In the genomic region with DNA sequence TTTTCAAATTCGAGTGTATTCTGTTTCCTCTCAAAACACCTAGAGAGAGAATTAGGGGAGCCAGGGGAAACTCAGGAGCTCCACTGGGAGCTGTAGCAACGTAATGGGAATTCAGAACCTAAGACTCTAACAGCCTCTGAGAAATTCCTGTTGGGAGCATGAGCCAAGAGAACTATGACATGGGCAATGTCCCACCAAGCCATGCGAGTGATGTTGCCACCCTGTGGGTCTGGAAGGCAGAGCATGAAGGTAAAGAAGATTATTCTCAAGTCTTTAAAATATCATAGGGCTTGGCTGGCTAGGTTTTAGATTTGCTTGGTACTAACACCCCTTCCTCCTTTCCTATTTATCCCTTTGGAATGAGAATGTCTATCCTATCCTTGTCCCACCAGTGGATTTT, we compare ENCODE assay signal across 1 cellular context.
TF ChIP-seq lines count a peak whose summit lies in the region.

No MANE protein-coding gene starts in this region.

TF ChIP-seq in WTC11, 78 proteins besides CTCF, POLR2A, EP300 and RAD21 (continued from another document):
- no peak for TF ChIP-seq ZNF512 (CRISPR knock-in tag; IDR thresholded peaks at IDR 0.05; ENCODE audit: borderline replicate concordance)
- no peak for TF ChIP-seq CDX4 (CRISPR knock-in tag; IDR thresholded peaks at IDR 0.05; ENCODE audit: borderline replicate concordance)
- TF ChIP-seq, protein P1, sequence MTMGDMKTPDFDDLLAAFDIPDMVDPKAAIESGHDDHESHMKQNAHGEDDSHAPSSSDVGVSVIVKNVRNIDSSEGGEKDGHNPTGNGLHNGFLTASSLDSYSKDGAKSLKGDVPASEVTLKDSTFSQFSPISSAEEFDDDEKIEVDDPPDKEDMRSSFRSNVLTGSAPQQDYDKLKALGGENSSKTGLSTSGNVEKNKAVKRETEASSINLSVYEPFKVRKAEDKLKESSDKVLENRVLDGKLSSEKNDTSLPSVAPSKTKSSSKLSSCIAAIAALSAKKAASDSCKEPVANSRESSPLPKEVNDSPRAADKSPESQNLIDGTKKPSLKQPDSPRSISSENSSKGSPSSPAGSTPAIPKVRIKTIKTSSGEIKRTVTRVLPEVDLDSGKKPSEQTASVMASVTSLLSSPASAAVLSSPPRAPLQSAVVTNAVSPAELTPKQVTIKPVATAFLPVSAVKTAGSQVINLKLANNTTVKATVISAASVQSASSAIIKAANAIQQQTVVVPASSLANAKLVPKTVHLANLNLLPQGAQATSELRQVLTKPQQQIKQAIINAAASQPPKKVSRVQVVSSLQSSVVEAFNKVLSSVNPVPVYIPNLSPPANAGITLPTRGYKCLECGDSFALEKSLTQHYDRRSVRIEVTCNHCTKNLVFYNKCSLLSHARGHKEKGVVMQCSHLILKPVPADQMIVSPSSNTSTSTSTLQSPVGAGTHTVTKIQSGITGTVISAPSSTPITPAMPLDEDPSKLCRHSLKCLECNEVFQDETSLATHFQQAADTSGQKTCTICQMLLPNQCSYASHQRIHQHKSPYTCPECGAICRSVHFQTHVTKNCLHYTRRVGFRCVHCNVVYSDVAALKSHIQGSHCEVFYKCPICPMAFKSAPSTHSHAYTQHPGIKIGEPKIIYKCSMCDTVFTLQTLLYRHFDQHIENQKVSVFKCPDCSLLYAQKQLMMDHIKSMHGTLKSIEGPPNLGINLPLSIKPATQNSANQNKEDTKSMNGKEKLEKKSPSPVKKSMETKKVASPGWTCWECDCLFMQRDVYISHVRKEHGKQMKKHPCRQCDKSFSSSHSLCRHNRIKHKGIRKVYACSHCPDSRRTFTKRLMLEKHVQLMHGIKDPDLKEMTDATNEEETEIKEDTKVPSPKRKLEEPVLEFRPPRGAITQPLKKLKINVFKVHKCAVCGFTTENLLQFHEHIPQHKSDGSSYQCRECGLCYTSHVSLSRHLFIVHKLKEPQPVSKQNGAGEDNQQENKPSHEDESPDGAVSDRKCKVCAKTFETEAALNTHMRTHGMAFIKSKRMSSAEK (CRISPR knock-in tag; IDR thresholded peaks at IDR 0.05; ENCODE audit: borderline replicate concordance), result no peak
- TF ChIP-seq ZBTB43 (CRISPR knock-in tag; IDR thresholded peaks at IDR 0.05), result no peak
- no peak for TF ChIP-seq ATF2 (CRISPR knock-in tag; IDR thresholded peaks at IDR 0.05; ENCODE audit: borderline replicate concordance, low read depth)
- no peak for TF ChIP-seq ZBTB21 (CRISPR knock-in tag; IDR thresholded peaks at IDR 0.05; ENCODE audit: borderline replicate concordance)
- no peak for TF ChIP-seq SMAD4 (CRISPR knock-in tag; IDR thresholded peaks at IDR 0.05)
- TF ChIP-seq GTF2I (CRISPR knock-in tag; conservative IDR thresholded peaks at IDR 0.05), result no peak
- TF ChIP-seq HMGA2 (CRISPR knock-in tag; IDR thresholded peaks at IDR 0.05), result no peak
- TF ChIP-seq TEAD1 (CRISPR knock-in tag; IDR thresholded peaks at IDR 0.05), result no peak
- no peak for TF ChIP-seq ZNF396 (CRISPR knock-in tag; IDR thresholded peaks at IDR 0.05; ENCODE audit: borderline replicate concordance)
- no peak for TF ChIP-seq FOXK1 (CRISPR knock-in tag; IDR thresholded peaks at IDR 0.05)
